26 cellular contexts compared by ENCODE assay signal in the genomic region with DNA sequence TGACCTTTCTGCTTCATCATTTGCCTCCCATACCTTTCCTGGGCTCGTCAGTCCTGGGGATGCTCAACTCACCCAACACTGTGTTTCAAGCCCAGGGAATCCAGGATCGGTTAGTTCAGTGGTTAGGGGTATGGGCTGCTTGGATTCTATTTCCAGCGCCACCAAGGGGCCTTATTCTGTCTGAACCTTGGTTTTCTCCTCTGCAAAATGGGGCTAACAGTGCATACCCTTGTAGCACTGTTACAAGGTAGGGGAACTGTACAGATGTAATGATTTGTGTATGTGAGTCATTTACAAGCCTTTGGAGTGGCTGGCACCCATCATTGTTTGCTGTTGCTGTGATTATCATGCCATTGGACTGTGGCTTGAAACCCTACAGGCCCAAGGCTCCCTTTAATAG. TPM values are rescaled to one million over a fixed set of nuclear protein-coding genes. Genes with fewer than 3 reads are reported as not detected.
DNase-seq lines count a peak whose midpoint lies in the region; ATAC-seq, FAIRE-seq and TF ChIP-seq lines count a peak whose summit lies in the region.
"Had no signal": no experiment of that assay in that cellular context is flagged by ENCODE, and none has a peak within 500 bp of the region (broad histone marks: within the 10 kb centered on the region; RNA-seq: fewer than 3 reads in every experiment).

No MANE protein-coding gene starts in this region.

- TF ChIP-seq EP300 in H1 (IDR thresholded peaks at IDR 0.05; ENCODE audit: borderline replicate concordance in 1 of 2, low read depth in 2 of 2, low read length in 2 of 2): no peak

- H3K79me2 ChIP-seq in H1 (ENCODE audit: control insufficient read depth in 1 of 2, insufficient read depth in 2 of 2, low read length in 2 of 2): no peaks in the 10 kb centered on the region

- no peak overlapping the region for H3K56ac ChIP-seq in H1 (replicated peaks; ENCODE audit: insufficient read length, low read depth, low read length)

- no peaks in the 10 kb centered on the region for H3K9me3 ChIP-seq in MG63
- H3K9me3 ChIP-seq in H1 (ENCODE audit: insufficient read depth in 2 of 2, low read depth in 1 of 2, low read length in 1 of 2): no peaks in the 10 kb centered on the region
- H3K9me3 ChIP-seq: BE2C; BLaER1 treated with 17β-estradiol and CSF1 and Interleukin-3, amounts not matched to agents 10 nM and 100 nM; HAP-1 had no signal

- H3K27me3 ChIP-seq in MG63 (no peaks in the 10 kb centered on the region), H1 (replicated peaks in 1 of 4; ENCODE audit: control insufficient read depth in 3 of 4, extremely low read depth in 1 of 4, insufficient read depth in 3 of 4, low read length in 3 of 4) (no peaks in the 10 kb centered on the region)
- H3K27me3 ChIP-seq: BE2C; BLaER1 treated with 17β-estradiol and CSF1 and Interleukin-3, amounts not matched to agents 10 nM and 100 nM had no signal

- peaks cover 25% of the 10 kb centered on the region for H3K27me3 Mint-ChIP-seq in activated CD8-positive, alpha-beta memory T cell treated with anti-CD3 and anti-CD28 coated beads, Interleukin-2, amount 10 ng/mL, durations not matched to agents 7 days and 5 days

- H3K4me3 ChIP-seq in MG63: no peak overlapping the region
- no peak overlapping the region for H3K4me3 ChIP-seq in H1 (ENCODE audit: extremely low read depth in 1 of 4, insufficient read depth in 2 of 4, low read depth in 3 of 4, low read length in 4 of 4)
- H3K4me3 ChIP-seq: BLaER1 treated with 17β-estradiol and CSF1 and Interleukin-3, amounts not matched to agents 10 nM and 100 nM; GM12878; GM23338; HAP-1 had no signal

- H3K27ac Mint-ChIP-seq in activated CD8-positive, alpha-beta memory T cell treated with anti-CD3 and anti-CD28 coated beads, Interleukin-2, amount 10 ng/mL, durations not matched to agents 7 days and 5 days: no peak overlapping the region
- H3K27ac Mint-ChIP-seq: CD14-positive monocyte; CD4-positive, alpha-beta T cell; CD8-positive, alpha-beta memory T cell; GM23338; HFFc6 had no signal

- H3K23ac ChIP-seq in H1 (ENCODE audit: insufficient read length): no peak overlapping the region

- H2AFZ ChIP-seq in H1 (ENCODE audit: low read length): no peak overlapping the region
- H2AFZ ChIP-seq: GM23338 had no signal

- FAIRE-seq in H1 (lab: Jason Lieb, UNC): no peak
- FAIRE-seq: A204.1, D721Med, GM12878, H54 had no signal

- no peaks in the 10 kb centered on the region for H3K36me3 Mint-ChIP-seq in activated CD8-positive, alpha-beta memory T cell treated with anti-CD3 and anti-CD28 coated beads, Interleukin-2, amount 10 ng/mL, durations not matched to agents 7 days and 5 days
- H3K36me3 Mint-ChIP-seq: CD14-positive monocyte; CD8-positive, alpha-beta memory T cell had no signal

- no peak overlapping the region for H2BK120ac ChIP-seq in H1 (replicated peaks; ENCODE audit: low read depth, low read length)

- TF ChIP-seq CTCF in H1 (IDR thresholded peaks at IDR 0.05; ENCODE audit: control extremely low read depth in 1 of 3, insufficient read depth in 1 of 3, low read depth in 1 of 3, low read length in 3 of 3): no peak

- H4K20me1 ChIP-seq in H1 (replicated peaks in 1 of 2; ENCODE audit: control insufficient read depth in 1 of 2, insufficient read depth in 2 of 2, low read length in 2 of 2): no peaks in the 10 kb centered on the region
- H4K20me1 ChIP-seq: BLaER1 treated with 17β-estradiol and CSF1 and Interleukin-3, amounts not matched to agents 10 nM and 100 nM had no signal

- H3K4me2 ChIP-seq in H1 (ENCODE audit: insufficient read depth in 1 of 2, low read depth in 2 of 2, low read length in 2 of 2): no peak overlapping the region
- H3K4me2 ChIP-seq: BLaER1 treated with 17β-estradiol and CSF1 and Interleukin-3, amounts not matched to agents 10 nM and 100 nM; GM23338 had no signal

- H3K4me3 Mint-ChIP-seq in activated CD8-positive, alpha-beta memory T cell treated with anti-CD3 and anti-CD28 coated beads, Interleukin-2, amount 10 ng/mL, durations not matched to agents 7 days and 5 days: no peak overlapping the region
- H3K4me3 Mint-ChIP-seq: CD14-positive monocyte; CD4-positive, alpha-beta T cell; CD8-positive, alpha-beta memory T cell; GM23338; HFFc6 had no signal

- no peak overlapping the region for H3K4ac ChIP-seq in H1 (replicated peaks; ENCODE audit: insufficient read length, low read depth, low read length)

- no peak overlapping the region for H2BK5ac ChIP-seq in H1 (ENCODE audit: low read depth, low read length)

- no peaks in the 10 kb centered on the region for H3K4me1 ChIP-seq in H1 (replicated peaks in 1 of 4; ENCODE audit: control insufficient read depth in 3 of 4, insufficient read depth in 4 of 4, low read length in 3 of 4)
- H3K4me1 ChIP-seq: BE2C, HAP-1 had no signal

- no peak overlapping the region for H2AK5ac ChIP-seq in H1 (ENCODE audit: low read depth, low read length)

- H4K5ac ChIP-seq in H1 (ENCODE audit: insufficient read length, low read depth, low read length): no peak overlapping the region

- no peak for ATAC-seq in activated CD8-positive, alpha-beta memory T cell treated with anti-CD3 and anti-CD28 coated beads, Interleukin-2, amount 10 ng/mL, durations not matched to agents 7 days and 5 days
- ATAC-seq: GM12878, GM23338 had no signal

- H2BK12ac ChIP-seq in H1 (ENCODE audit: low read depth, low read length): no peak overlapping the region

- H2BK20ac ChIP-seq in H1 (ENCODE audit: low read length): no peak overlapping the region

- H3K27ac ChIP-seq in H1 (ENCODE audit: low read depth, low read length): no peak overlapping the region
- H3K27ac ChIP-seq: 22Rv1; BLaER1 treated with 17β-estradiol and CSF1 and Interleukin-3, amounts not matched to agents 10 nM and 100 nM had no signal

- no peak overlapping the region for H4K91ac ChIP-seq in H1 (replicated peaks; ENCODE audit: insufficient read length, low read length)

- CTCF ChIA-PET in activated CD8-positive, alpha-beta memory T cell treated with anti-CD3 and anti-CD28 coated beads, Interleukin-2, amount 10 ng/mL, durations not matched to agents 7 days and 5 days (lab: Charles Lee): interaction anchor here (1.2 kb wide), 1 partner anchor 10 kb away, joined by 3 read pairs; no protein-coding TSS in a partner anchor
- CTCF ChIA-PET in H1 (lab: Charles Lee; ENCODE audit: partially characterized antibody): interaction anchor here (0.6 to 1.9 kb wide), 2 partner anchors 20 to 89 kb away, joined by 3 to 6 read pairs; no protein-coding TSS in a partner anchor

- no peak overlapping the region for H3K18ac ChIP-seq in H1 (ENCODE audit: extremely low read depth, low read length)

- no peak for TF ChIP-seq POLR2A in H1 (IDR thresholded peaks at IDR 0.05; ENCODE audit: control extremely low read depth in 1 of 2, low read depth in 2 of 2, low read length in 2 of 2)

- H3K23me2 ChIP-seq in H1 (ENCODE audit: low read depth, low read length): no peaks in the 10 kb centered on the region

- H3K36me3 ChIP-seq in MG63 (no peaks in the 10 kb centered on the region), H1 (ENCODE audit: control insufficient read depth in 2 of 4, insufficient read depth in 4 of 4, low read length in 3 of 4) (no peaks in the 10 kb centered on the region)
- H3K36me3 ChIP-seq: BE2C; BLaER1 treated with 17β-estradiol and CSF1 and Interleukin-3, amounts not matched to agents 10 nM and 100 nM; HAP-1 had no signal

- no peak for TF ChIP-seq RAD21 in H1 (IDR thresholded peaks at IDR 0.05 in 1 of 2, conservative IDR thresholded peaks at IDR 0.05 in 1 of 2; ENCODE audit: low read depth in 2 of 2, low read length in 2 of 2)

- H3K14ac ChIP-seq in H1 (ENCODE audit: insufficient read length): no peak overlapping the region

- POLR2A ChIA-PET in H1 (lab: Charles Lee; ENCODE audit: partially characterized antibody): interaction anchor here (2.2 kb wide), 1 partner anchor 14 kb away, joined by 9 read pairs; a partner anchor contains a TSS

- peaks cover 2% of the 10 kb centered on the region for H3K4me1 Mint-ChIP-seq in activated CD8-positive, alpha-beta memory T cell treated with anti-CD3 and anti-CD28 coated beads, Interleukin-2, amount 10 ng/mL, durations not matched to agents 7 days and 5 days
- H3K4me1 Mint-ChIP-seq: CD14-positive monocyte had no signal

- H4K8ac ChIP-seq in H1 (ENCODE audit: extremely low read depth, insufficient read depth, low read length): no peak overlapping the region

- no peaks in the 10 kb centered on the region for H3K9me3 Mint-ChIP-seq in activated CD8-positive, alpha-beta memory T cell treated with anti-CD3 and anti-CD28 coated beads, Interleukin-2, amount 10 ng/mL, durations not matched to agents 7 days and 5 days (ENCODE audit: low read depth)
- H3K9me3 Mint-ChIP-seq: CD14-positive monocyte; CD4-positive, alpha-beta T cell; CD8-positive, alpha-beta memory T cell; GM23338; HFFc6 had no signal

- H3K79me1 ChIP-seq in H1 (ENCODE audit: low read depth, low read length): no peaks in the 10 kb centered on the region

- H2BK15ac ChIP-seq in H1 (ENCODE audit: low read length): no peak overlapping the region

- peak; percentile 29 for DNase-seq in activated CD8-positive, alpha-beta memory T cell treated with anti-CD3 and anti-CD28 coated beads, Interleukin-2, amount 50 U/mL, for 48 hours
- no peak for DNase-seq in activated CD8-positive, alpha-beta memory T cell treated with anti-CD3 and anti-CD28 coated beads, Interleukin-2, amount 10 ng/mL, durations not matched to agents 7 days and 5 days
- peak; percentile 26 for DNase-seq in MG63
- DNase-seq in H1 (ENCODE audit: low read depth in 1 of 2, low spot score in 2 of 2): no peak
- DNase-seq in mucosa of gallbladder (ENCODE audit: low spot score): no peak
- DNase-seq in NCI-H82 treated with DMSO at 0.1 percent for 48 hours (lab: John Stamatoyannopoulos, UW; ENCODE audit: unreplicated experiment): no peak
- no peak for DNase-seq in stimulated activated CD4-positive, alpha-beta T cell treated with anti-CD3 and anti-CD28 coated beads, Interleukin-2, amount 100 ng/mL, for 48 hours
- DNase-seq: ACHN; AML-193; BE2C; CD4-positive, alpha-beta T cell; CD8-positive, alpha-beta memory T cell; DMS 273 treated with DMSO at 0.1 percent for 48 hours; DMS79; EL; GDM1; HFFc6 had no signal

- 86% methylated on average over 3 of the region's 3 CpGs; no CpG with 5 or more reads in 1 of the 2 experiments for whole genome bisulfite sequencing in H1 (ENCODE audit: extremely low coverage in 1 of 2, insufficient coverage in 1 of 2, insufficient read length in 1 of 2, insufficient replicate concordance in 2 of 2, low coverage in 1 of 2, low lambda C conversion rate in 2 of 2, missing lambda C conversion rate in 1 of 2), 2 experiments

- H3K9ac ChIP-seq in H1 (replicated peaks in 1 of 4; ENCODE audit: extremely low read depth in 1 of 4, low read depth in 3 of 4, low read length in 3 of 4): no peak overlapping the region
- H3K9ac ChIP-seq: BLaER1 treated with 17β-estradiol and CSF1 and Interleukin-3, amounts not matched to agents 10 nM and 100 nM had no signal

RNA-seq across cellular contexts. Expression of a gene that starts 14.5 kb away (rescaled TPM):
- total RNA-seq in activated CD8-positive, alpha-beta memory T cell treated with anti-CD3 and anti-CD28 coated beads, Interleukin-2, amount 10 ng/mL, durations not matched to agents 7 days and 5 days: 100 to 1,000 TPM; 111 to 124 TPM
- total RNA-seq in MG63 (2014; rRNA removed; shearing (Covaris generic); ENCODE audit: low replicate concordance): 110 and 119 TPM in 2 replicates
- total RNA-seq in H1 (2021; fragmentation: NEBNext Ultra II Directional; extraction: Animal tissue kit (Norgen Biotek cat#: 25700)): 247 and 260 TPM in 2 replicates
- 107 and 117 TPM in 2 replicates for polyA plus RNA-seq in H1 (2011; rRNA removed)
- polyA plus RNA-seq in H1 (2011; cell fraction: cytosol; rRNA removed): 132 TPM
- polyA plus RNA-seq in H1 (2011; cell fraction: nucleus; rRNA removed): 111 TPM
- polyA plus RNA-seq in H1 (2012, experiment 1 of 2): 137 to 164 TPM (median 152 TPM) in 4 replicates
- polyA plus RNA-seq in H1 (2012, experiment 2 of 2): 47.5 TPM
- 165 TPM for polyA plus RNA-seq in H1 (2013, experiment 1 of 2)
- 173 TPM for polyA plus RNA-seq in H1 (2013, experiment 2 of 2)
- 267 and 364 TPM in 2 replicates for polyA minus RNA-seq in H1 (2011; rRNA and poly(A)+ RNA removed)
- polyA minus RNA-seq in H1 (2011; cell fraction: cytosol; rRNA and poly(A)+ RNA removed): 136 TPM
- 196 TPM for polyA minus RNA-seq in H1 (2011; cell fraction: nucleus; rRNA and poly(A)+ RNA removed)
- 91.6 TPM for total RNA-seq in mucosa of gallbladder

RNA-seq across cellular contexts. Expression of a gene that starts 52.0 kb away (rescaled TPM):
- not detected for total RNA-seq in activated CD8-positive, alpha-beta memory T cell treated with anti-CD3 and anti-CD28 coated beads, Interleukin-2, amount 10 ng/mL, durations not matched to agents 7 days and 5 days
- 0.42 TPM in 1 of 2 replicates, not detected in the other for total RNA-seq in MG63 (2014; rRNA removed; shearing (Covaris generic); ENCODE audit: low replicate concordance)
- 6.9 and 7.3 TPM in 2 replicates for total RNA-seq in H1 (2021; fragmentation: NEBNext Ultra II Directional; extraction: Animal tissue kit (Norgen Biotek cat#: 25700))
- polyA plus RNA-seq in H1 (2011; rRNA removed): 3.7 and 4.4 TPM in 2 replicates
- 4.0 TPM for polyA plus RNA-seq in H1 (2011; cell fraction: cytosol; rRNA removed)
- 2.3 TPM for polyA plus RNA-seq in H1 (2011; cell fraction: nucleus; rRNA removed)
- 3.3 to 7.0 TPM (median 5.5 TPM) in 4 replicates for polyA plus RNA-seq in H1 (2012, experiment 1 of 2)
- polyA plus RNA-seq in H1 (2012, experiment 2 of 2): 1.3 TPM
- polyA plus RNA-seq in H1 (2013, experiment 1 of 2): 5.6 TPM
- 5.4 TPM for polyA plus RNA-seq in H1 (2013, experiment 2 of 2)
- 0.15 and 0.38 TPM in 2 replicates for polyA minus RNA-seq in H1 (2011; rRNA and poly(A)+ RNA removed)
- 4.1 TPM for polyA minus RNA-seq in H1 (2011; cell fraction: cytosol; rRNA and poly(A)+ RNA removed)
- 2.9 TPM for polyA minus RNA-seq in H1 (2011; cell fraction: nucleus; rRNA and poly(A)+ RNA removed)
- 0.37 TPM for total RNA-seq in mucosa of gallbladder
- total RNA-seq: CD4-positive, alpha-beta T cell; CD8-positive, alpha-beta memory T cell; GM12878; HFFc6 had no signal
- polyA plus RNA-seq: CD14-positive monocyte; CD8-positive, alpha-beta memory T cell had no signal

Comparison
In these comparisons a context has a peak if more than half of its experiments do, and no peak if none do; other contexts are left out.
1. DNase-seq: peak in activated CD8-positive, alpha-beta memory T cell treated with anti-CD3 and anti-CD28 coated beads, Interleukin-2, amount 50 U/mL, for 48 hours (single experiment) and MG63 (single experiment); none in activated CD8-positive, alpha-beta memory T cell treated with anti-CD3 and anti-CD28 coated beads, Interleukin-2, amount 10 ng/mL, durations not matched to agents 7 days and 5 days (single experiment), H1 (0 of 2), mucosa of gallbladder (single experiment), NCI-H82 treated with DMSO at 0.1 percent for 48 hours (single experiment) and stimulated activated CD4-positive, alpha-beta T cell treated with anti-CD3 and anti-CD28 coated beads, Interleukin-2, amount 100 ng/mL, for 48 hours (0 of 2).